In the genomic region with DNA sequence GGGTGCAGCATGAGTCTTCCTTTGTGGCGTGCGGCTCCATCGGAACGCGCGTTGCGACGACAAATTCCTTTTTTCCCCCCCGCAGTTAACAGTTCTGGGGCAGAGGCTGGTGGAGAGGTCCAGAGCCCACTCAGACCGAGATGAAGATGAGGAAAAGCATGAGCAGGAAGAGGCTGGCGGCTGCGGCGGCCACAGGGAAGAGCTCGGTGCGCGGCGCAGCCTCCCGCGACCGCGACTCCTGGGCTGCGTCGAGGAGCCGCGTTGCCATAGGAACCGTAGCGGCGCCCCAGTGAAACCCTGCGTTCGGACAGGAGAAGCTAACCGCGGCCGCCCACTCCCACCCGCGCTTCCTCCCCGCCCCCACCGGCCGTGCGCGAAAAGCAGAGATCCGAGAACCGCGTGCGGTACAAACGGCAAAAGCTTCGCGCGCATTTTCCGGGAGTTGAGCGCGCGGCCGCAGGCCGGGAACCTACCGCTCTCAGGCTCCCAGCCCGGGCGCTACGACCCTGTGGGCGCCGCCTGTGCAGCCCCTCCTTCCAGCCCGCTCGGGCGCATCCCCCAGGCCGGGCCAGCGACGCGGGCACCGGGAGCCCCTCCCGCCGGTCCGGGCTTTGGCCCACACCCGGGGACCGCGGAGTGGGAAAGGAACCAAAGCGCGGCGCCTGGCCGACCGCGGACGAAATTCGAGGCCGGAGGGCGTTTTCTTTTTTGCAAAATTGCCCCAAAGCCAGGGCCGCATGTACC, we compare ENCODE assay signal across 8 cellular contexts.
DNase-seq lines count a peak whose midpoint lies in the region; ATAC-seq, FAIRE-seq and TF ChIP-seq lines count a peak whose summit lies in the region.

No MANE protein-coding gene starts in this region.

- peak; percentile 44 for DNase-seq in GM12891 (ENCODE audit: insufficient read length, low spot score)
- peak; percentile 40 for DNase-seq in activated CD4-positive, alpha-beta T cell treated with anti-CD3 and anti-CD28 coated beads for 48 hours
- DNase-seq in esophagus squamous epithelium (lab: John Stamatoyannopoulos, UW), result no peak
- DNase-seq in osteoblast (ENCODE audit: insufficient read length, low spot score, missing footprints), result no peak

- H2AFZ ChIP-seq in osteoblast (ENCODE audit: low read length), result peak overlapping the region; percentile 66

- FAIRE-seq in GM12891 (lab: Jason Lieb, UNC), result peak; percentile 33

- no peaks in the 10 kb centered on the region for H4K20me1 ChIP-seq in osteoblast (ENCODE audit: insufficient read depth, low read length)

- H3K36me3 ChIP-seq in esophagus squamous epithelium, result no peaks in the 10 kb centered on the region
- no peaks in the 10 kb centered on the region for H3K36me3 ChIP-seq in osteoblast (ENCODE audit: insufficient read depth, low read length)

- no peak overlapping the region for H3K27ac ChIP-seq in esophagus squamous epithelium
- no peak overlapping the region for H3K27ac ChIP-seq in osteoblast (ENCODE audit: low read depth, low read length)

- H3K4me2 ChIP-seq in osteoblast (ENCODE audit: insufficient read depth, low read length), result peak overlapping the region; percentile 74

- no peaks in the 10 kb centered on the region for H3K79me2 ChIP-seq in osteoblast (ENCODE audit: insufficient read depth, low read length)

- intact Hi-C loops in esophagus squamous epithelium (cut with DNase I), result no loop called here

- TF ChIP-seq POLR2A in GM12891 (IDR thresholded peaks at IDR 0.05; ENCODE audit: low read depth, low read length) (no peak), esophagus squamous epithelium (IDR thresholded peaks at IDR 0.05) (no peak)

- H3K4me3 ChIP-seq in esophagus squamous epithelium (peak overlapping the region; percentile 15 to 66 (median 39)), osteoblast (ENCODE audit: insufficient read depth, low read length) (peak overlapping the region; percentile 65)

- TF ChIP-seq CTCF in esophagus squamous epithelium (IDR thresholded peaks at IDR 0.05), result no peak
- no peak for TF ChIP-seq CTCF in osteoblast (IDR thresholded peaks at IDR 0.05; ENCODE audit: extremely low read depth, low read depth, low read length)

- H3K27me3 ChIP-seq in esophagus squamous epithelium (peaks cover 18 to 91% (median 28%) of the 10 kb centered on the region in 4 donors), osteoblast (ENCODE audit: insufficient read depth, low read length) (peaks cover 28% of the 10 kb centered on the region)

- ATAC-seq in GM18520 (IDR thresholded peaks at IDR 0.05; ENCODE audit: unreplicated experiment), result no peak
- ATAC-seq in GM19328 (IDR thresholded peaks at IDR 0.05; ENCODE audit: unreplicated experiment), result no peak
- no peak for ATAC-seq in HG03521 (IDR thresholded peaks at IDR 0.05; ENCODE audit: unreplicated experiment)
- ATAC-seq in HG02970 (IDR thresholded peaks at IDR 0.05; ENCODE audit: low FRiP score, unreplicated experiment), result no peak

- H3K9me3 ChIP-seq in esophagus squamous epithelium (no peaks in the 10 kb centered on the region), osteoblast (ENCODE audit: low read depth, low read length) (no peaks in the 10 kb centered on the region)

- WGBS in esophagus squamous epithelium, 2 donors, result 2 to 3% methylated on average over 6 to 11 of the region's 85 CpGs

- peaks cover 15 to 25% (median 17%) of the 10 kb centered on the region in 3 donors for H3K4me1 ChIP-seq in esophagus squamous epithelium
- H3K4me1 ChIP-seq in osteoblast (ENCODE audit: insufficient read depth, low read length), result peaks cover 9% of the 10 kb centered on the region

TF ChIP-seq in GM12891, 5 proteins besides CTCF, POLR2A, EP300 and RAD21:
- TF ChIP-seq SPI1 (IDR thresholded peaks at IDR 0.05; ENCODE audit: low read depth, low read length), result no peak
- TF ChIP-seq TAF1 (IDR thresholded peaks at IDR 0.05; ENCODE audit: low read depth, low read length), result no peak
- no peak for TF ChIP-seq POU2F2 (IDR thresholded peaks at IDR 0.05; ENCODE audit: low read depth, low read length)
- no peak for TF ChIP-seq POLR2AphosphoS5 (IDR thresholded peaks at IDR 0.05; ENCODE audit: low read depth, low read length)
- no peak for TF ChIP-seq PAX5 (IDR thresholded peaks at IDR 0.05; ENCODE audit: insufficient read depth, low read length, severe bottlenecking)

Comparison
In these comparisons a context has a peak if more than half of its experiments do, and no peak if none do; other contexts are left out.
1. DNase-seq: peak in GM12891 (single experiment) and activated CD4-positive, alpha-beta T cell treated with anti-CD3 and anti-CD28 coated beads for 48 hours (single experiment); none in esophagus squamous epithelium (single experiment) and osteoblast (single experiment).